9 cellular contexts compared by ENCODE assay signal in the genomic region with DNA sequence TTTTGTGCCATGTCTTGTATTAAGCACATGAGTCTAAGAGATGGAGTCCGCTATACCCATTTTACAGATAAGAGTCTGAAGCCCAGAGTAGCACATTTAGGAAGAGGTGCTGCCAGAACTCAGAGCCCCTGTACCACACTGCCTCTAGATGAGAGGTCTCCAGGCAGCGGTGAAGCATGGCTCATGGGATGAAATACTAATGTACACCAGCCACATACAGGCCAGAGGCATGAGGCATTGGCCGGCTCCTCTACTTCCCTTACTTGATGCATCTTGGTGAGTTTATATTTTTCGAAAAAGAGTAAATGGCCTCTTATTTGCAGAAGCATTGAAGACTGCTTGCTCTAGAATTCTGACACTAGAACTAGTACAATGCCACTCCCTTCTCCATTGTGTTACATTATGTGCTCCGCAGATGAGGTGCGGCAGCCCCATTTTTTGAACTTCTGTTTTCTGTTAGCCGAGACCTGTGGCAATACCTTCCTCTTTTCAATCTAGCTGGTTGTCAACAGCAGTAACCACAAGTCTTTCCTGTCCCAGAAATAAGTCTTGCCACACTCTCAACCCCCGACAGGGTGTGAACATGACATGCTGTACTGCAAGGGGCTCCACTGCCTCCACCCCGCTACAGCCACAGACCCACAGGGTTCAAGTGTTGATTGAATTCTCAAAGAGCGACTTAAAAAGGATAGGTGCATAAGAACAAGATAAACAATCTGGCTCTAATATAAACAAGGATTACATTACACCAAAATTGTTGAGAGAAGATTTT.
A peak's percentile ranks its signal among the peaks of the same experiment; 100 is the strongest.
DNase-seq lines count a peak whose midpoint lies in the region; ATAC-seq, FAIRE-seq and TF ChIP-seq lines count a peak whose summit lies in the region.
"Had no signal": no experiment of that assay in that cellular context is flagged by ENCODE, and none has a peak within 500 bp of the region (broad histone marks: within the 10 kb centered on the region; RNA-seq: fewer than 3 reads in every experiment).

No MANE protein-coding gene starts in this region.

- TF ChIP-seq POLR2A in GM12891 (IDR thresholded peaks at IDR 0.05; ENCODE audit: low read depth, low read length): peak; percentile 54; the same call in 1 of the 2 replicates

- H3K27me3 ChIP-seq in lower lobe of right lung (ENCODE audit: low read depth) (no peaks in the 10 kb centered on the region), stomach smooth muscle (ENCODE audit: control insufficient read depth in 1 of 2, insufficient read depth in 2 of 2, low read length in 2 of 2) (no peaks in the 10 kb centered on the region), H7 (ENCODE audit: control insufficient read depth, insufficient read depth, low read length) (no peaks in the 10 kb centered on the region; the same call in 1 of the 2 replicates)

- FAIRE-seq in GM12891 (lab: Jason Lieb, UNC): peak; percentile 99

- no peaks in the 10 kb centered on the region for H3K9me3 ChIP-seq in lower lobe of right lung
- H3K9me3 ChIP-seq in stomach smooth muscle (ENCODE audit: control insufficient read depth in 2 of 2, low read length in 2 of 2): no peaks in the 10 kb centered on the region

- ATAC-seq in HG02610 (IDR thresholded peaks at IDR 0.05; ENCODE audit: unreplicated experiment): peak; percentile 70
- ATAC-seq in lower lobe of right lung: peak; percentile 80 to 87

- intact Hi-C loops in lower lobe of right lung (cut with DNase I): no loop called here

- H3K9ac ChIP-seq in stomach smooth muscle (ENCODE audit: low read length in 2 of 2): peak overlapping the region in 1 of 2 donors; percentile 51

- DNase-seq in GM12891 (ENCODE audit: insufficient read length, low spot score): peak; percentile 55
- DNase-seq in NOMO-1 treated with dmso at 0.1 percent for 144 hours (lab: John Stamatoyannopoulos, UW; ENCODE audit: unreplicated experiment): peak; percentile 95
- DNase-seq in activated gamma-delta T cell treated with Interleukin-2 at 50 U/mL for 16 hours: peak; percentile 83
- DNase-seq in lower lobe of right lung: peak; percentile 82
- no peak for DNase-seq in kidney glomerular epithelial cell (lab: John Stamatoyannopoulos, UW)
- DNase-seq in H7: no peak

- H3K4me3 ChIP-seq in lower lobe of right lung: no peak overlapping the region
- peak overlapping the region; percentile 10 to 40 for H3K4me3 ChIP-seq in stomach smooth muscle (ENCODE audit: low read length in 2 of 2)
- no peak overlapping the region for H3K4me3 ChIP-seq in H7 (ENCODE audit: insufficient read depth, low read depth, low read length)

- H3K4me1 ChIP-seq in lower lobe of right lung (peaks cover 53% of the 10 kb centered on the region), stomach smooth muscle (ENCODE audit: control insufficient read depth, insufficient read depth, low read length) (peaks cover 37% of the 10 kb centered on the region)

- no peaks in the 10 kb centered on the region for H3K36me3 ChIP-seq in lower lobe of right lung
- peaks cover 0 to 4% of the 10 kb centered on the region in 2 donors for H3K36me3 ChIP-seq in stomach smooth muscle (ENCODE audit: control insufficient read depth in 2 of 2, insufficient read depth in 2 of 2, low read length in 2 of 2)
- H3K36me3 ChIP-seq in H7 (replicated peaks; ENCODE audit: control insufficient read depth, insufficient read depth, low read length): no peaks in the 10 kb centered on the region

- TF ChIP-seq CTCF in lower lobe of right lung (IDR thresholded peaks at IDR 0.05): no peak

- H3K27ac ChIP-seq in lower lobe of right lung: peak overlapping the region; percentile 92
- H3K27ac ChIP-seq in stomach smooth muscle (ENCODE audit: low read length): peak overlapping the region; percentile 83
- H3K27ac ChIP-seq: epithelial cell of prostate had no signal

TF ChIP-seq in GM12891, 5 proteins besides CTCF, POLR2A, EP300 and RAD21:
- no peak for TF ChIP-seq POU2F2 (IDR thresholded peaks at IDR 0.05; ENCODE audit: low read depth, low read length)
- peak; percentile 60 for TF ChIP-seq SPI1 (IDR thresholded peaks at IDR 0.05; ENCODE audit: low read depth, low read length)
- no peak for TF ChIP-seq PAX5 (IDR thresholded peaks at IDR 0.05; ENCODE audit: insufficient read depth, low read length, severe bottlenecking)
- TF ChIP-seq POLR2AphosphoS5 (IDR thresholded peaks at IDR 0.05; ENCODE audit: low read depth, low read length): no peak
- TF ChIP-seq TAF1 (IDR thresholded peaks at IDR 0.05; ENCODE audit: low read depth, low read length): no peak

Comparison
In these comparisons a context has a peak if more than half of its experiments do, and no peak if none do; other contexts are left out.
1. DNase-seq: peak in GM12891 (single experiment), NOMO-1 treated with dmso at 0.1 percent for 144 hours (single experiment), activated gamma-delta T cell treated with Interleukin-2 at 50 U/mL for 16 hours (single experiment) and lower lobe of right lung (single experiment); none in kidney glomerular epithelial cell (single experiment) and H7 (single experiment).
2. H3K4me3 ChIP-seq: peak in stomach smooth muscle (2 of 2); none in lower lobe of right lung (single experiment) and H7 (single experiment).